ENCODE assay signal across 14 cellular contexts in genomic region chr3:185342458-185343169, GRCh38. TPM values are rescaled to one million over a fixed set of nuclear protein-coding genes. Genes with fewer than 3 reads are reported as not detected.
A peak's percentile ranks its signal among the peaks of the same experiment; 100 is the strongest.
DNase-seq lines count a peak whose midpoint lies in the region; ATAC-seq and TF ChIP-seq lines count a peak whose summit lies in the region.
"Had no signal": no experiment of that assay in that cellular context is flagged by ENCODE, and none has a peak within 500 bp of the region (broad histone marks: within the 10 kb centered on the region; RNA-seq: fewer than 3 reads in every experiment).

No MANE protein-coding gene starts in this region.

- H3K27me3 Mint-ChIP-seq in activated CD4-positive, alpha-beta T cell treated with anti-CD3 and anti-CD28 coated beads, Interleukin-2, amount 10 ng/mL, durations not matched to agents 24 days and 14 days = peaks cover 2% of the 10 kb centered on the region
- H3K27me3 Mint-ChIP-seq in activated CD4-positive, alpha-beta T cell treated with anti-CD3 and anti-CD28 coated beads for 36 hours = no peaks in the 10 kb centered on the region
- H3K27me3 Mint-ChIP-seq in natural killer cell (ENCODE audit: low read depth in 2 of 2) = no peaks in the 10 kb centered on the region

- peaks cover 18% of the 10 kb centered on the region for H3K4me1 Mint-ChIP-seq in activated CD4-positive, alpha-beta T cell treated with anti-CD3 and anti-CD28 coated beads, Interleukin-2, amount 10 ng/mL, durations not matched to agents 24 days and 14 days
- no peaks in the 10 kb centered on the region for H3K4me1 Mint-ChIP-seq in activated CD4-positive, alpha-beta T cell treated with anti-CD3 and anti-CD28 coated beads for 36 hours
- H3K4me1 Mint-ChIP-seq in natural killer cell = peaks cover 14% of the 10 kb centered on the region in 2 donors

- CTCF ChIA-PET in activated CD4-positive, alpha-beta T cell treated with anti-CD3 and anti-CD28 coated beads for 36 hours (lab: Charles Lee) = interaction anchor here (0.6 kb wide), 1 partner anchor 525 kb away, joined by 5 read pairs; no protein-coding TSS in a partner anchor

- 0 out of 2 replicates have a peak overlapping the region, but pooled peaks have one; percentile 7 for H2AFZ ChIP-seq in MM.1S (ENCODE audit: low read length)

- no peaks in the 10 kb centered on the region for H4K20me1 ChIP-seq in MM.1S (ENCODE audit: insufficient read depth, low read length)

- H3K4me1 ChIP-seq in MM.1S (ENCODE audit: low read length) = peaks cover 19% of the 10 kb centered on the region
- peaks cover 12% of the 10 kb centered on the region in 2 donors for H3K4me1 ChIP-seq in adrenal gland (replicated peaks in 1 of 2)
- H3K4me1 ChIP-seq: gastrocnemius medialis, tibial artery had no signal

- no peaks in the 10 kb centered on the region for H3F3A ChIP-seq in MM.1S (ENCODE audit: insufficient read depth, low read length)

- H3K4me2 ChIP-seq in MM.1S (ENCODE audit: low read depth, low read length) = peak overlapping the region; percentile 15; the same call in 1 of the 2 replicates

- H3K4me3 ChIP-seq in MM.1S (ENCODE audit: low read length) (no peak overlapping the region), adrenal gland (no peak overlapping the region)
- H3K4me3 ChIP-seq: gastrocnemius medialis, tibial artery had no signal

- peak; percentile 59 for DNase-seq in activated CD4-positive, alpha-beta T cell treated with anti-CD3 and anti-CD28 coated beads, Interleukin-2, amount 10 ng/mL, durations not matched to agents 24 days and 14 days
- DNase-seq in activated CD4-positive, alpha-beta T cell treated with anti-CD3 and anti-CD28 coated beads for 36 hours = no peak
- peak; percentile 64 for DNase-seq in MM.1S
- DNase-seq in adrenal gland = no peak
- DNase-seq in natural killer cell = no peak
- no peak for DNase-seq in pons (ENCODE audit: low spot score)
- DNase-seq in SKM-1 treated with dmso at 0.1 percent for 144 hours (lab: John Stamatoyannopoulos, UW; ENCODE audit: unreplicated experiment) = no peak
- DNase-seq: activated CD4-positive, alpha-beta T cell treated with anti-CD3 and anti-CD28 coated beads for 1 hour; Caco-2; gastrocnemius medialis; NCI-H2171; stimulated activated CD8-positive, alpha-beta memory T cell treated with anti-CD3 and anti-CD28 coated beads, Interleukin-4, amount 100 ng/mL, for 48 hours; tibial artery had no signal

- H3K9ac ChIP-seq in MM.1S (ENCODE audit: low read length) = no peak overlapping the region

- H3K9me3 Mint-ChIP-seq in activated CD4-positive, alpha-beta T cell treated with anti-CD3 and anti-CD28 coated beads, Interleukin-2, amount 10 ng/mL, durations not matched to agents 24 days and 14 days = no peaks in the 10 kb centered on the region
- no peaks in the 10 kb centered on the region for H3K9me3 Mint-ChIP-seq in activated CD4-positive, alpha-beta T cell treated with anti-CD3 and anti-CD28 coated beads for 36 hours (ENCODE audit: low read depth)
- H3K9me3 Mint-ChIP-seq in natural killer cell = no peaks in the 10 kb centered on the region

- no peak overlapping the region for H3K27ac Mint-ChIP-seq in activated CD4-positive, alpha-beta T cell treated with anti-CD3 and anti-CD28 coated beads, Interleukin-2, amount 10 ng/mL, durations not matched to agents 24 days and 14 days
- H3K27ac Mint-ChIP-seq in activated CD4-positive, alpha-beta T cell treated with anti-CD3 and anti-CD28 coated beads for 36 hours = no peak overlapping the region
- no peak overlapping the region for H3K27ac Mint-ChIP-seq in natural killer cell

- no peaks in the 10 kb centered on the region for H3K27me3 ChIP-seq in MM.1S (replicated peaks; ENCODE audit: insufficient read depth, low read length)
- H3K27me3 ChIP-seq in adrenal gland = no peaks in the 10 kb centered on the region
- H3K27me3 ChIP-seq: gastrocnemius medialis, tibial artery had no signal

- POLR2A ChIA-PET in activated CD4-positive, alpha-beta T cell treated with anti-CD3 and anti-CD28 coated beads for 36 hours (lab: Charles Lee) = no interaction called here

- no peak overlapping the region for H3K27ac ChIP-seq in MM.1S (ENCODE audit: low read length)
- peak overlapping the region in 4 of 5 donors; percentile 29 to 74 (median 58) for H3K27ac ChIP-seq in adrenal gland
- H3K27ac ChIP-seq: gastrocnemius medialis, tibial artery had no signal

- no peaks in the 10 kb centered on the region for H3K36me3 Mint-ChIP-seq in activated CD4-positive, alpha-beta T cell treated with anti-CD3 and anti-CD28 coated beads, Interleukin-2, amount 10 ng/mL, durations not matched to agents 24 days and 14 days (ENCODE audit: low read depth)
- H3K36me3 Mint-ChIP-seq in activated CD4-positive, alpha-beta T cell treated with anti-CD3 and anti-CD28 coated beads for 36 hours (ENCODE audit: low read depth) = no peaks in the 10 kb centered on the region
- H3K36me3 Mint-ChIP-seq in natural killer cell = no peaks in the 10 kb centered on the region

- H3K9me2 ChIP-seq in MM.1S (replicated peaks; ENCODE audit: insufficient read depth, low read length) = no peaks in the 10 kb centered on the region

- TF ChIP-seq CTCF in MM.1S (IDR thresholded peaks at IDR 0.05; ENCODE audit: low read length) = no peak
- TF ChIP-seq CTCF in adrenal gland (IDR thresholded peaks at IDR 0.05) = no peak
- TF ChIP-seq CTCF in natural killer cell (IDR thresholded peaks at IDR 0.05) = no peak

- ATAC-seq in activated CD4-positive, alpha-beta T cell treated with anti-CD3 and anti-CD28 coated beads for 36 hours = no peak
- ATAC-seq in natural killer cell = peak in 2 of 3 donors; percentile 29 to 53
- no peak for ATAC-seq in HG02610 (IDR thresholded peaks at IDR 0.05; ENCODE audit: unreplicated experiment)
- ATAC-seq: gastrocnemius medialis had no signal

- intact Hi-C loops in activated CD4-positive, alpha-beta T cell treated with anti-CD3 and anti-CD28 coated beads, Interleukin-2, amount 10 ng/mL, durations not matched to agents 24 days and 14 days (cut with micrococcal nuclease) = no loop called here
- intact Hi-C loops in activated CD4-positive, alpha-beta T cell treated with anti-CD3 and anti-CD28 coated beads for 36 hours (cut with DNase I, micrococcal nuclease) = no loop called here
- intact Hi-C loops in adrenal gland (cut with DNase I) = no loop called here
- intact Hi-C loops in natural killer cell (cut with micrococcal nuclease) = no loop called here

- 81 to 91% (median 88%) methylated on average over 7 of the region's 7 CpGs for whole genome bisulfite sequencing in adrenal gland, 4 donors

- TF ChIP-seq POLR2A in adrenal gland (IDR thresholded peaks at IDR 0.05) = no peak

- H3K9me3 ChIP-seq in MM.1S (replicated peaks; ENCODE audit: insufficient read depth, low read length) (no peaks in the 10 kb centered on the region), adrenal gland (replicated peaks in 1 of 3) (no peaks in the 10 kb centered on the region)
- H3K9me3 ChIP-seq: Caco-2, gastrocnemius medialis, tibial artery had no signal

- H3K36me3 ChIP-seq in MM.1S (replicated peaks; ENCODE audit: insufficient read depth, low read length) = no peaks in the 10 kb centered on the region
- no peaks in the 10 kb centered on the region for H3K36me3 ChIP-seq in adrenal gland (replicated peaks in 1 of 2)
- H3K36me3 ChIP-seq: gastrocnemius medialis, tibial artery had no signal

- no peaks in the 10 kb centered on the region for H3K79me2 ChIP-seq in MM.1S (ENCODE audit: low read length)

- peak overlapping the region; percentile 1 for H3K4me3 Mint-ChIP-seq in activated CD4-positive, alpha-beta T cell treated with anti-CD3 and anti-CD28 coated beads, Interleukin-2, amount 10 ng/mL, durations not matched to agents 24 days and 14 days
- no peak overlapping the region for H3K4me3 Mint-ChIP-seq in activated CD4-positive, alpha-beta T cell treated with anti-CD3 and anti-CD28 coated beads for 36 hours
- H3K4me3 Mint-ChIP-seq in natural killer cell = no peak overlapping the region

RNA-seq across cellular contexts. Expression of gene MAP3K13, which starts 20.3 kb away (rescaled TPM):
- 11.3 and 14.5 TPM in 2 replicates for total RNA-seq in activated CD4-positive, alpha-beta T cell treated with anti-CD3 and anti-CD28 coated beads, Interleukin-2, amount 10 ng/mL, durations not matched to agents 24 days and 14 days
- total RNA-seq in activated CD4-positive, alpha-beta T cell treated with anti-CD3 and anti-CD28 coated beads for 36 hours = 10 to 100 TPM; 14.3 to 17.6 TPM
- total RNA-seq in adrenal gland = 10 to 100 TPM; 34.4 to 66.0 (median 50.9) TPM
- polyA plus RNA-seq in adrenal gland = 10 to 100 TPM; 30.1 to 46.8 (median 45.4) TPM
- 10 to 100 TPM in 1 of 3 donors, 1 to 10 TPM in 2; 3.3 to 11.8 (median 9.8) TPM for total RNA-seq in natural killer cell

Comparison
In these comparisons a context has a peak if more than half of its experiments do, and no peak if none do; other contexts are left out.
1. DNase-seq: peak in activated CD4-positive, alpha-beta T cell treated with anti-CD3 and anti-CD28 coated beads, Interleukin-2, amount 10 ng/mL, durations not matched to agents 24 days and 14 days (single experiment) and MM.1S (single experiment); none in activated CD4-positive, alpha-beta T cell treated with anti-CD3 and anti-CD28 coated beads for 36 hours (single experiment), adrenal gland (0 of 7), natural killer cell (single experiment), pons (single experiment) and SKM-1 treated with dmso at 0.1 percent for 144 hours (single experiment).
2. ATAC-seq: peak in natural killer cell (2 of 3); none in activated CD4-positive, alpha-beta T cell treated with anti-CD3 and anti-CD28 coated beads for 36 hours (single experiment) and HG02610 (single experiment).